In genomic region chr1:84374991-84375838, GRCh38 we compare ENCODE assay signal across 20 cellular contexts. TPM values are rescaled to one million over a fixed set of nuclear protein-coding genes. Genes with fewer than 3 reads are reported as not detected.
DNase-seq lines count a peak whose midpoint lies in the region; ATAC-seq and TF ChIP-seq lines count a peak whose summit lies in the region.
"Had no signal": no experiment of that assay in that cellular context is flagged by ENCODE, and none has a peak within 500 bp of the region (broad histone marks: within the 10 kb centered on the region; RNA-seq: fewer than 3 reads in every experiment).

No MANE protein-coding gene starts in this region.

- H3K36me3 ChIP-seq in BJ (ENCODE audit: control insufficient read depth, insufficient read depth, low read length) (no peaks in the 10 kb centered on the region), left ventricle myocardium inferior (no peaks in the 10 kb centered on the region), subcutaneous abdominal adipose tissue (ENCODE audit: control insufficient read depth in 5 of 5, insufficient read depth in 5 of 5, low read length in 5 of 5) (no peaks in the 10 kb centered on the region), upper lobe of right lung (no peaks in the 10 kb centered on the region)
- H3K36me3 ChIP-seq: brain microvascular endothelial cell, Peyer's patch, spleen had no signal

- intact Hi-C loops in left ventricle myocardium inferior (cut with micrococcal nuclease) (no loop called here), upper lobe of right lung (cut with DNase I) (no loop called here)

- H3K9me3 ChIP-seq in left ventricle myocardium inferior (replicated peaks) (no peaks in the 10 kb centered on the region), subcutaneous abdominal adipose tissue (ENCODE audit: control insufficient read depth in 5 of 5, low read length in 5 of 5) (no peaks in the 10 kb centered on the region), upper lobe of right lung (no peaks in the 10 kb centered on the region)
- H3K9me3 ChIP-seq: Peyer's patch, spleen had no signal

- H3K27ac ChIP-seq in left ventricle myocardium inferior (replicated peaks) (peak overlapping the region; percentile 41), subcutaneous abdominal adipose tissue (ENCODE audit: low read depth, low read length) (peak overlapping the region; percentile 0), upper lobe of right lung (no peak overlapping the region)
- H3K27ac ChIP-seq: brain microvascular endothelial cell, parathyroid adenoma, Peyer's patch had no signal

- DNase-seq in BJ (ENCODE audit: low read depth) (peak; percentile 26), cardiac fibroblast (ENCODE audit: low read depth in 2 of 2) (peak; percentile 25 to 60), left ventricle myocardium inferior (no peak), glomerular visceral epithelial cell (ENCODE audit: extremely low spot score) (no peak), upper lobe of right lung (no peak), MV-4-11 (lab: John Stamatoyannopoulos, UW) (no peak), AML-193 (lab: John Stamatoyannopoulos, UW) (no peak)
- DNase-seq: activated CD4-positive, alpha-beta T cell treated with anti-CD3 and anti-CD28 coated beads for 48 hours; activated CD8-positive, alpha-beta memory T cell treated with anti-CD3 and anti-CD28 coated beads, Interleukin-2, amount 50 U/mL, for 48 hours; activated naive CD4-positive, alpha-beta T cell treated with anti-CD3 and anti-CD28 coated beads for 36 hours; brain microvascular endothelial cell; H7; NCI-H1048; Peyer's patch; spleen had no signal

- no peak for TF ChIP-seq CTCF in BJ (IDR thresholded peaks at IDR 0.05; ENCODE audit: insufficient read depth, low read depth, low read length)
- no peak for TF ChIP-seq CTCF in cardiac fibroblast (IDR thresholded peaks at IDR 0.05; ENCODE audit: low read depth, low read length)
- no peak for TF ChIP-seq CTCF in left ventricle myocardium inferior (IDR thresholded peaks at IDR 0.05; ENCODE audit: borderline replicate concordance)
- no peak for TF ChIP-seq CTCF in upper lobe of right lung (IDR thresholded peaks at IDR 0.05)

- H3K4me1 ChIP-seq in left ventricle myocardium inferior (peaks cover 34% of the 10 kb centered on the region), subcutaneous abdominal adipose tissue (ENCODE audit: control insufficient read depth in 5 of 5, insufficient read depth in 5 of 5, low read length in 5 of 5) (peaks cover 0 to 3% (median 0%) of the 10 kb centered on the region in 5 donors), upper lobe of right lung (peaks cover 5% of the 10 kb centered on the region)
- H3K4me1 ChIP-seq: parathyroid adenoma, Peyer's patch had no signal

- ATAC-seq in upper lobe of right lung = no peak

- H3K4me3 ChIP-seq in BJ (ENCODE audit: low read depth, low read length) = no peak overlapping the region
- H3K4me3 ChIP-seq in cardiac fibroblast (replicated peaks in 1 of 2; ENCODE audit: low read depth in 2 of 2, low read length in 2 of 2) = no peak overlapping the region
- no peak overlapping the region for H3K4me3 ChIP-seq in left ventricle myocardium inferior
- H3K4me3 ChIP-seq in subcutaneous abdominal adipose tissue (ENCODE audit: low read depth in 1 of 5, low read length in 5 of 5) = no peak overlapping the region
- no peak overlapping the region for H3K4me3 ChIP-seq in upper lobe of right lung
- H3K4me3 ChIP-seq: Peyer's patch, spleen had no signal

- no peak overlapping the region for H3K9ac ChIP-seq in subcutaneous abdominal adipose tissue (ENCODE audit: low read length in 5 of 5)
- H3K9ac ChIP-seq: parathyroid adenoma had no signal

- CTCF ChIA-PET in BJ (lab: Yijun Ruan, JAX) = interaction anchor here (0.6 to 1.2 kb wide), 3 partner anchors 19 to 313 kb away, joined by 3 read pairs; no protein-coding TSS in a partner anchor

- POLR2A ChIA-PET in BJ (lab: Charles Lee) = no interaction called here

- H3K27me3 ChIP-seq in BJ (ENCODE audit: control insufficient read depth, insufficient read depth, low read length) = no peaks in the 10 kb centered on the region
- no peaks in the 10 kb centered on the region for H3K27me3 ChIP-seq in left ventricle myocardium inferior (ENCODE audit: low read depth)
- H3K27me3 ChIP-seq in subcutaneous abdominal adipose tissue (ENCODE audit: control insufficient read depth in 5 of 5, insufficient read depth in 4 of 5, low read length in 5 of 5) = no peaks in the 10 kb centered on the region
- H3K27me3 ChIP-seq in upper lobe of right lung = no peaks in the 10 kb centered on the region
- H3K27me3 ChIP-seq: brain microvascular endothelial cell, Peyer's patch, spleen had no signal

RNA-seq across cellular contexts. Expression of gene DNASE2B, which starts 23.1 kb away (rescaled TPM):
- polyA plus RNA-seq in BJ (2011; rRNA removed) = not detected in 2 replicates
- polyA minus RNA-seq in BJ (2011; rRNA and poly(A)+ RNA removed) = not detected in 2 replicates
- total RNA-seq in left ventricle myocardium inferior (not detected), upper lobe of right lung (21.7 TPM)
- total RNA-seq: activated naive CD4-positive, alpha-beta T cell treated with anti-CD3 and anti-CD28 coated beads for 36 hours; Daoy; fibroblast of lung; Peyer's patch had no signal
- polyA plus RNA-seq: AG04450, fibroblast of lung had no signal

Comparison
In these comparisons a context has a peak if more than half of its experiments do, and no peak if none do; other contexts are left out.
1. DNase-seq: peak in BJ (single experiment) and cardiac fibroblast (2 of 2); none in left ventricle myocardium inferior (single experiment), glomerular visceral epithelial cell (single experiment), upper lobe of right lung (single experiment), MV-4-11 (single experiment) and AML-193 (0 of 2).
2. RNA of gene DNASE2B, which starts 23.1 kb away (total RNA-seq): 21.7 TPM in upper lobe of right lung (single experiment); not detected in left ventricle myocardium inferior (single experiment); every median in the first group is over 10 times any median in the second.